Comparison of ENCODE assay signal across 2 cellular contexts in the genomic region with DNA sequence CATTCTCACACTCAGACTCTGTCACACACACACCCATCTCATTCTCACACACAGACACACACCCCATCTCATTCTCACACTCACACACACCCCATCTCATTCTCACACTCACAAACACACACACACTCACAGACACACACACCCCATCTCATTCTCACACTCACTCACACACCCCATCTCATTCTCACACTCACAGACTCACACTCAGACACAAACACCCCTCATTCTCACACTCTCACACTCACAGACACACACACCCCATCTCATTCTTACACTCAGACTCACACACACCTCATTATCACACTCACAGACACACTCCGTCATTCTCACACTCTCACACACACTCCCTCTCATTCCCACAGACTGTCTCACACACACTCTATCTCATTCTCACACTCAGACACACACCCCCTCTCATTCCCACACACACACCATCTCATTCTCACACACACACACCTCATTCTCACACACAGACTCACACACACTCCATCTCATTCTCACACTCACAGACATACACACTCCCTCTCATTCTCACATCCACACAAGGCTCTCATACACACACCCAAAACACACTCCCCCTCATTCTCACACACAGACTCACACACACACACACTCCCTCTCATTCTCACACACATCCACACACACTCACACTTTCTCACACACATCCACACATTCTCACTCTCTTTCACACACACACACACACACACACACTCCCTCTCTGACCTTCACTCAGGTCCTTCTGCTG.
TF ChIP-seq lines count a peak whose summit lies in the region.

No MANE protein-coding gene starts in this region.

TF ChIP-seq in endothelial cell of umbilical vein, 7 proteins besides CTCF, POLR2A, EP300 and RAD21:
- TF ChIP-seq FOS (IDR thresholded peaks at IDR 0.05; ENCODE audit: borderline replicate concordance, insufficient read depth, low read length) = no peak
- TF ChIP-seq MYC (IDR thresholded peaks at IDR 0.05; ENCODE audit: low read depth, low read length) = no peak
- no peak for TF ChIP-seq JUN (IDR thresholded peaks at IDR 0.05; ENCODE audit: borderline replicate concordance, insufficient read depth, insufficient read length, low read depth)
- TF ChIP-seq EZH2 (IDR thresholded peaks at IDR 0.05; ENCODE audit: borderline replicate concordance, low read depth, low read length, severe bottlenecking) = no peak

TF ChIP-seq in neural cell, 6 proteins besides CTCF, POLR2A, EP300 and RAD21:
- TF ChIP-seq MXI1 (conservative IDR thresholded peaks at IDR 0.05; ENCODE audit: poor library complexity, severe bottlenecking) = no peak
- TF ChIP-seq EZH2 (IDR thresholded peaks at IDR 0.05; ENCODE audit: borderline replicate concordance, insufficient read depth, low read length, poor library complexity, severe bottlenecking) = no peak
- no peak for TF ChIP-seq REST (IDR thresholded peaks at IDR 0.05; ENCODE audit: borderline replicate concordance)
- TF ChIP-seq TAF1 (IDR thresholded peaks at IDR 0.05; ENCODE audit: low read depth) = no peak
- no peak for TF ChIP-seq POLR2AphosphoS5 (IDR thresholded peaks at IDR 0.05)
- TF ChIP-seq SMC3 (conservative IDR thresholded peaks at IDR 0.05; ENCODE audit: poor library complexity) = no peak
